12 cellular contexts compared by ENCODE assay signal in genomic region chr5:132099073-132099748, GRCh38. TPM values are rescaled to one million over a fixed set of nuclear protein-coding genes. Genes with fewer than 3 reads are reported as not detected.
DNase-seq lines count a peak whose midpoint lies in the region; ATAC-seq, FAIRE-seq and TF ChIP-seq lines count a peak whose summit lies in the region.
"Had no signal": no experiment of that assay in that cellular context is flagged by ENCODE, and none has a peak within 500 bp of the region (broad histone marks: within the 10 kb centered on the region; RNA-seq: fewer than 3 reads in every experiment).

No MANE protein-coding gene starts in this region.

- peak; percentile 46 for ATAC-seq in GM21717 (IDR thresholded peaks at IDR 0.05; ENCODE audit: unreplicated experiment)
- ATAC-seq in HG03095 (IDR thresholded peaks at IDR 0.05; ENCODE audit: unreplicated experiment), result no peak

- no peak overlapping the region for H3K4me3 ChIP-seq in brain microvascular endothelial cell (ENCODE audit: low read depth, low read length)

- TF ChIP-seq CTCF in brain microvascular endothelial cell (IDR thresholded peaks at IDR 0.05; ENCODE audit: low read depth, low read length, missing control alignments), result no peak

- no peaks in the 10 kb centered on the region for H3K36me3 ChIP-seq in brain microvascular endothelial cell (replicated peaks)

- DNase-seq in GM12892 (ENCODE audit: insufficient read length) (no peak), MV-4-11 (lab: John Stamatoyannopoulos, UW) (peak; percentile 26), brain microvascular endothelial cell (no peak), NCI-H524 treated with DMSO at 0.1 percent for 48 hours (lab: John Stamatoyannopoulos, UW) (no peak), OCI-M2 (lab: John Stamatoyannopoulos, UW; ENCODE audit: unreplicated experiment) (no peak), NCI-H226 (no peak)
- DNase-seq: cerebellar nuclear complex, mammary epithelial cell, NCI-H748 treated with DMSO at 0.1 percent for 48 hours had no signal

- no peak for TF ChIP-seq POLR2A in GM12892 (IDR thresholded peaks at IDR 0.05; ENCODE audit: low read depth, low read length)

- in situ Hi-C loops in brain microvascular endothelial cell (cut with HindIII; ENCODE audit: low pct_ligation_motif_present, low sequenced_read_pairs), result no loop called here

- H3K27ac ChIP-seq in brain microvascular endothelial cell, result peak overlapping the region; percentile 80

- no peaks in the 10 kb centered on the region for H3K27me3 ChIP-seq in brain microvascular endothelial cell (replicated peaks)

- peak; percentile 86 for FAIRE-seq in GM12892 (lab: Jason Lieb, UNC)

RNA-seq across cellular contexts. Expression of gene CSF2, which starts 25.6 kb away (rescaled TPM):
- not detected for polyA plus RNA-seq in GM12892 (2012; ENCODE audit: missing spikeins)
- polyA plus RNA-seq: urinary bladder had no signal

RNA-seq across cellular contexts. Expression of gene IL3, which starts 38.8 kb away (rescaled TPM):
- not detected for polyA plus RNA-seq in GM12892 (2012; ENCODE audit: missing spikeins)
- polyA plus RNA-seq: mammary epithelial cell, urinary bladder had no signal
